Comparison of ENCODE assay signal across 19 cellular contexts in genomic region chr10:70772627-70773026, GRCh38. TPM values are rescaled to one million over a fixed set of nuclear protein-coding genes. Genes with fewer than 3 reads are reported as not detected.
DNase-seq lines count a peak whose midpoint lies in the region; ATAC-seq lines count a peak whose summit lies in the region.
"Had no signal": no experiment of that assay in that cellular context is flagged by ENCODE, and none has a peak within 500 bp of the region (broad histone marks: within the 10 kb centered on the region; RNA-seq: fewer than 3 reads in every experiment).

No MANE protein-coding gene starts in this region.

- POLR2A ChIA-PET in activated CD4-positive, alpha-beta memory T cell treated with anti-CD3 and anti-CD28 coated beads, Interleukin-2, amount 10 ng/mL, durations not matched to agents 7 days and 5 days (lab: Charles Lee) = no interaction called here

- H3K4me1 Mint-ChIP-seq in activated CD4-positive, alpha-beta memory T cell treated with anti-CD3 and anti-CD28 coated beads, Interleukin-2, amount 10 ng/mL, durations not matched to agents 7 days and 5 days = no peaks in the 10 kb centered on the region

- CTCF ChIA-PET in activated CD4-positive, alpha-beta memory T cell treated with anti-CD3 and anti-CD28 coated beads, Interleukin-2, amount 10 ng/mL, durations not matched to agents 7 days and 5 days (lab: Charles Lee) = no interaction called here

- no peaks in the 10 kb centered on the region for H3K36me3 Mint-ChIP-seq in activated CD4-positive, alpha-beta memory T cell treated with anti-CD3 and anti-CD28 coated beads, Interleukin-2, amount 10 ng/mL, durations not matched to agents 7 days and 5 days (ENCODE audit: low read depth)

- peaks cover 4% of the 10 kb centered on the region for H3K27me3 Mint-ChIP-seq in activated CD4-positive, alpha-beta memory T cell treated with anti-CD3 and anti-CD28 coated beads, Interleukin-2, amount 10 ng/mL, durations not matched to agents 7 days and 5 days

- no peaks in the 10 kb centered on the region for H3K9me3 Mint-ChIP-seq in activated CD4-positive, alpha-beta memory T cell treated with anti-CD3 and anti-CD28 coated beads, Interleukin-2, amount 10 ng/mL, durations not matched to agents 7 days and 5 days

- ATAC-seq in activated CD4-positive, CD25-positive, alpha-beta regulatory T cell treated with anti-CD3 and anti-CD28 coated beads, Interleukin-2, amount 50 U/mL, for 24 hours = no peak
- ATAC-seq in HG03354 (IDR thresholded peaks at IDR 0.05; ENCODE audit: poor library complexity, severe bottlenecking, unreplicated experiment) = no peak
- ATAC-seq: HCT116, PC-3 had no signal

- no peak overlapping the region for H3K4me3 Mint-ChIP-seq in activated CD4-positive, alpha-beta memory T cell treated with anti-CD3 and anti-CD28 coated beads, Interleukin-2, amount 10 ng/mL, durations not matched to agents 7 days and 5 days

- H3K27ac Mint-ChIP-seq in activated CD4-positive, alpha-beta memory T cell treated with anti-CD3 and anti-CD28 coated beads, Interleukin-2, amount 10 ng/mL, durations not matched to agents 7 days and 5 days = no peak overlapping the region

- DNase-seq in activated CD4-positive, CD25-positive, alpha-beta regulatory T cell treated with anti-CD3 and anti-CD28 coated beads, Interleukin-2, amount 50 U/mL, for 72 hours = peak; percentile 12
- DNase-seq in activated CD4-positive, alpha-beta memory T cell treated with anti-CD3 and anti-CD28 coated beads, Interleukin-2, amount 10 ng/mL, durations not matched to agents 7 days and 5 days = peak; percentile 9
- peak; percentile 10 for DNase-seq in iPS-NIHi7 (ENCODE audit: extremely low spot score)
- peak; percentile 36 for DNase-seq in ureter (ENCODE audit: low spot score)
- no peak for DNase-seq in NAMALWA (ENCODE audit: low spot score)
- no peak for DNase-seq in mucosa of gallbladder (ENCODE audit: low spot score)
- DNase-seq: 8988T, DMS 273 treated with DMSO at 0.1 percent for 48 hours, IMR-90, NCI-H1417 treated with DMSO at 0.1 percent for 48 hours, NCI-H226, NCI-H69, PC-3 had no signal

RNA-seq across cellular contexts. Expression of gene TBATA, which starts 12.6 kb away (rescaled TPM):
- total RNA-seq in activated CD4-positive, alpha-beta memory T cell treated with anti-CD3 and anti-CD28 coated beads, Interleukin-2, amount 10 ng/mL, durations not matched to agents 7 days and 5 days = not detected
- total RNA-seq in ureter (not detected), mucosa of gallbladder (not detected)
- total RNA-seq: Daoy, HT-29, IMR-90, LHCN-M2, PC-3 had no signal

RNA-seq across cellular contexts. Expression of gene SGPL1, which starts 43.1 kb away (rescaled TPM):
- total RNA-seq in activated CD4-positive, alpha-beta memory T cell treated with anti-CD3 and anti-CD28 coated beads, Interleukin-2, amount 10 ng/mL, durations not matched to agents 7 days and 5 days = 10 to 100 TPM; 25.8 to 28.5 TPM
- total RNA-seq in ureter = 180 TPM
- 64.0 TPM for total RNA-seq in mucosa of gallbladder

Comparison
In these comparisons a context has a peak if more than half of its experiments do, and no peak if none do; other contexts are left out.
1. DNase-seq: peak in activated CD4-positive, CD25-positive, alpha-beta regulatory T cell treated with anti-CD3 and anti-CD28 coated beads, Interleukin-2, amount 50 U/mL, for 72 hours (single experiment), activated CD4-positive, alpha-beta memory T cell treated with anti-CD3 and anti-CD28 coated beads, Interleukin-2, amount 10 ng/mL, durations not matched to agents 7 days and 5 days (single experiment), iPS-NIHi7 (single experiment) and ureter (single experiment); none in NAMALWA (single experiment) and mucosa of gallbladder (single experiment).